7 cellular contexts compared by ENCODE assay signal in the genomic region with DNA sequence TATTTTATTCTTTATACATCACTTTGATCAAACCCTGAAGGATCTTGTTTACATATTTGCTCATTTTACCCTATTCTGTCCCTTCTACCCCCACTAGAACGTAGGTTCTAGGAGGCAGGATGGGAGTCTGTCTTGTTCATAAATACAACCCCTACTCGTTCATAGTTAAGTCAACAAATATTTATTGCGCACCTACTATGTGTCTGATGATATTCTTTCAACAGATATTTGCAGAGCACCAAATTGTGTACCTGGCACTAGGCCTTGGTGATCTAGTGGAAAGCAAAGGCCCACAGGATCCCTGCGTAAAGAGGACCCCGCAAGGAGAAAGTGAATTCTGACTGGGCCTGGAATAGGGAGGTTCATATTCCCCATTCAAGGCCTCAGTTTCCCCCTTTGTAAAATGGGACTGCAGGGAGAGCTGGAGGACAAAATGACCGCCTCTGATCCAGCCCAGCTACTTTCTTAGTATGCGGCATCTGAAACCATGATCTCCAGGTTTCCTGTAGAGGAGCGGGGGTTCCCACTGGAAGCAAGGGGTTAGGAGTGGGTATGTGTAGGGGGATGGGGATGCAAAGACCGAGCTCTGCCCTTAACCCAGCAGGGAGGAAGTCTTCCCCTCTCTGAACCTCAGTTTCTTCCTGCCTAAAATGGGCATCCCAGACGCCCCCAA. TPM values are rescaled to one million over a fixed set of nuclear protein-coding genes. Genes with fewer than 3 reads are reported as not detected.
A peak's percentile ranks its signal among the peaks of the same experiment; 100 is the strongest.
DNase-seq lines count a peak whose midpoint lies in the region; ATAC-seq and TF ChIP-seq lines count a peak whose summit lies in the region.

No MANE protein-coding gene starts in this region.

- peaks cover 58 to 60% of the 10 kb centered on the region in 2 donors for H3K4me1 Mint-ChIP-seq in immature natural killer cell

- no peak for TF ChIP-seq POLR2A in suprapubic skin (IDR thresholded peaks at IDR 0.05)

- H3K36me3 ChIP-seq in suprapubic skin = peaks cover 11% of the 10 kb centered on the region

- H3K9me3 Mint-ChIP-seq in activated naive CD4-positive, alpha-beta T cell treated with anti-CD3 and anti-CD28 coated beads, Interleukin-2, amount 50 U/mL, for 72 hours = no peaks in the 10 kb centered on the region
- H3K9me3 Mint-ChIP-seq in immature natural killer cell = no peaks in the 10 kb centered on the region

- no peak for TF ChIP-seq CTCF in suprapubic skin (IDR thresholded peaks at IDR 0.05)

- peak overlapping the region; percentile 82 for H3K27ac ChIP-seq in suprapubic skin

- peaks cover 1 to 20% (median 3%) of the 10 kb centered on the region in 3 donors for H3K27me3 Mint-ChIP-seq in immature natural killer cell (ENCODE audit: low read depth in 3 of 3)

- peak overlapping the region; percentile 92 for H3K4me3 ChIP-seq in suprapubic skin

- no peaks in the 10 kb centered on the region for H3K27me3 ChIP-seq in suprapubic skin

- peaks cover 5 to 34% of the 10 kb centered on the region in 2 donors for H3K36me3 Mint-ChIP-seq in activated naive CD4-positive, alpha-beta T cell treated with anti-CD3 and anti-CD28 coated beads, Interleukin-2, amount 50 U/mL, for 72 hours
- H3K36me3 Mint-ChIP-seq in immature natural killer cell = peaks cover 0 to 7% (median 6%) of the 10 kb centered on the region in 3 donors

- H3K27ac Mint-ChIP-seq in activated naive CD4-positive, alpha-beta T cell treated with anti-CD3 and anti-CD28 coated beads, Interleukin-2, amount 50 U/mL, for 72 hours = peak overlapping the region; percentile 29 to 90
- H3K27ac Mint-ChIP-seq in immature natural killer cell = peak overlapping the region; percentile 76 to 96 (median 86)

- WGBS in suprapubic skin = 54% methylated on average over 10 of the region's 10 CpGs

- peaks cover 54% of the 10 kb centered on the region for H3K4me1 ChIP-seq in suprapubic skin

- peak overlapping the region; percentile 69 to 96 (median 90) for H3K4me3 Mint-ChIP-seq in immature natural killer cell

- H3K9me3 ChIP-seq in suprapubic skin = no peaks in the 10 kb centered on the region

- no peak for DNase-seq in activated naive CD4-positive, alpha-beta T cell treated with anti-CD3 and anti-CD28 coated beads, Interleukin-2, amount 50 U/mL, for 72 hours (ENCODE audit: low spot score in 2 of 2)
- DNase-seq in immature natural killer cell (no peak), suprapubic skin (ENCODE audit: low spot score in 2 of 2) (no peak), EL (no peak), GM19238 (ENCODE audit: insufficient read length, low spot score) (no peak)

- no peak for TF ChIP-seq EP300 in suprapubic skin (IDR thresholded peaks at IDR 0.05)

- peak; percentile 1 for ATAC-seq in HG03432 (IDR thresholded peaks at IDR 0.05; ENCODE audit: unreplicated experiment)
- ATAC-seq in activated naive CD4-positive, alpha-beta T cell treated with anti-CD3 and anti-CD28 coated beads, Interleukin-2, amount 50 U/mL, for 72 hours = peak in 1 of 2 donors; percentile 2
- ATAC-seq in HG03342 (IDR thresholded peaks at IDR 0.05; ENCODE audit: unreplicated experiment) = no peak

RNA-seq across cellular contexts. Expression of a gene that starts 0.5 kb away (rescaled TPM):
- total RNA-seq in activated naive CD4-positive, alpha-beta T cell treated with anti-CD3 and anti-CD28 coated beads, Interleukin-2, amount 50 U/mL, for 72 hours = 10 to 100 TPM in 1 of 2 donors, 1 to 10 TPM in 1; 8.3 to 54.3 TPM
- 100 to 1,000 TPM; 120 to 130 (median 123) TPM for polyA plus RNA-seq in immature natural killer cell
- total RNA-seq in suprapubic skin = 10 to 100 TPM; 18.8 to 29.8 (median 20.5) TPM

RNA-seq across cellular contexts. Expression of a gene that starts 2.2 kb away (rescaled TPM):
- total RNA-seq in activated naive CD4-positive, alpha-beta T cell treated with anti-CD3 and anti-CD28 coated beads, Interleukin-2, amount 50 U/mL, for 72 hours = 1 to 10 TPM; 2.3 to 6.7 TPM
- 10 to 100 TPM in 2 of 3 donors, 1 to 10 TPM in 1; 4.0 to 25.6 (median 12.4) TPM for polyA plus RNA-seq in immature natural killer cell
- total RNA-seq in suprapubic skin = 1 to 10 TPM; 4.3 to 5.8 (median 4.9) TPM

RNA-seq across cellular contexts. Expression of a gene that starts 14.5 kb away (rescaled TPM):
- 10 to 100 TPM; 12.4 to 18.3 TPM for total RNA-seq in activated naive CD4-positive, alpha-beta T cell treated with anti-CD3 and anti-CD28 coated beads, Interleukin-2, amount 50 U/mL, for 72 hours
- 1 to 10 TPM in 1 of 3 donors, under 1 TPM in 1, not detected in 1; 0.37 to 1.1 TPM for polyA plus RNA-seq in immature natural killer cell
- 10 to 100 TPM; 24.6 to 43.1 (median 33.5) TPM for total RNA-seq in suprapubic skin

RNA-seq across cellular contexts. Expression of a gene that starts 39.7 kb away (rescaled TPM):
- total RNA-seq in activated naive CD4-positive, alpha-beta T cell treated with anti-CD3 and anti-CD28 coated beads, Interleukin-2, amount 50 U/mL, for 72 hours = 100 to 1,000 TPM; 115 to 133 TPM
- 1 to 10 TPM; 2.7 to 9.0 (median 2.9) TPM for polyA plus RNA-seq in immature natural killer cell
- total RNA-seq in suprapubic skin = 100 to 1,000 TPM in 1 of 4 donors, 10 to 100 TPM in 3; 55.3 to 135 (median 84.3) TPM
